In genomic region chr1:155177192-155177917, GRCh38 we compare ENCODE assay signal across 2 cellular contexts.
TF ChIP-seq lines count a peak whose summit lies in the region.

No MANE protein-coding gene starts in this region.

TF ChIP-seq in HCT116, 20 proteins besides CTCF, POLR2A, EP300 and RAD21 (continued from another document):
- TF ChIP-seq TCF7L2 (IDR thresholded peaks at IDR 0.05; ENCODE audit: borderline replicate concordance, extremely low read depth, insufficient read depth, insufficient read length) (no peak), YY1 (IDR thresholded peaks at IDR 0.05; ENCODE audit: extremely low read depth, insufficient replicate concordance, low read depth, low read length) (no peak), SP1 (IDR thresholded peaks at IDR 0.05; ENCODE audit: low read depth) (no peak), ZFX (IDR thresholded peaks at IDR 0.05) (no peak), FOSL1 (IDR thresholded peaks at IDR 0.05; ENCODE audit: low read depth) (no peak), JUND (IDR thresholded peaks at IDR 0.05) (no peak), ZNF274 (IDR thresholded peaks at IDR 0.05; ENCODE audit: low read depth, low read length) (no peak), SIN3A (IDR thresholded peaks at IDR 0.05; ENCODE audit: low read depth) (no peak), SRF (IDR thresholded peaks at IDR 0.05; ENCODE audit: low read depth) (no peak), ELF1 (IDR thresholded peaks at IDR 0.05; ENCODE audit: borderline replicate concordance, low read depth) (no peak), EGR1 (IDR thresholded peaks at IDR 0.05; ENCODE audit: low read depth) (no peak), ZBTB33 (IDR thresholded peaks at IDR 0.05; ENCODE audit: extremely low read depth, insufficient replicate concordance, low read length) (no peak), CBX3 (IDR thresholded peaks at IDR 0.05; ENCODE audit: low read depth) (no peak)

TF ChIP-seq in neural cell, 6 proteins besides CTCF, POLR2A, EP300 and RAD21 (continued from another document):
- no peak for TF ChIP-seq REST (IDR thresholded peaks at IDR 0.05; ENCODE audit: borderline replicate concordance)
- no peak for TF ChIP-seq SMC3 (conservative IDR thresholded peaks at IDR 0.05; ENCODE audit: poor library complexity)
- TF ChIP-seq MXI1 (conservative IDR thresholded peaks at IDR 0.05; ENCODE audit: poor library complexity, severe bottlenecking), result no peak
- TF ChIP-seq EZH2 (IDR thresholded peaks at IDR 0.05; ENCODE audit: borderline replicate concordance, insufficient read depth, low read length, poor library complexity, severe bottlenecking), result no peak
- no peak for TF ChIP-seq TAF1 (IDR thresholded peaks at IDR 0.05; ENCODE audit: low read depth)
